In the genomic region with DNA sequence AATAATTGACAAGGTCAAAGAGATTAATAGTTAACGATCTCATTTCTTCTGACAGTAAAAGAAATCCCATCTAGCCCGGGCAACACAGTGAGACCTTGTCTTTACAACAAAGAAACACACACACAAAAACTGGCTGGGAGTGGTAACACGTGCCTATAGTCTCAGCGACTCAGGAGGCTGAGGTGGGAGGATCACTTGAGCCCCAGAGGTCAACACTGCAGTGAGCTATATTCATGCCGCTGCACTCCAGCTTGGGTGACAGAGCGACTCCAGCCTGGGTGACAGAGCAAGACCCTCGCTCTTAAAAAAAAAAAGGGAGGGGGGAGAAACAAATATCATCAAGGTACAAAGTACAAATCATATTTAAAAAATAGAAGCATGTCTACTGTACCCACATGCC, we compare ENCODE assay signal across 1 cellular context.
TF ChIP-seq lines count a peak whose summit lies in the region.

No MANE protein-coding gene starts in this region.

TF ChIP-seq in K562, 482 proteins besides CTCF, POLR2A, EP300 and RAD21 (continued from another document):
- TF ChIP-seq CREBBP (IDR thresholded peaks at IDR 0.05; ENCODE audit: low read depth, low read length) (no peak), RBM22 (IDR thresholded peaks at IDR 0.05; ENCODE audit: low read depth, low read length, poor library complexity, severe bottlenecking) (no peak), ETV6 (IDR thresholded peaks at IDR 0.05; ENCODE audit: borderline replicate concordance in 1 of 2, low read depth in 2 of 2, low read length in 1 of 2) (no peak), ETV6 (CRISPR knock-in tag; IDR thresholded peaks at IDR 0.05; ENCODE audit: borderline replicate concordance) (no peak), ZNF592 (IDR thresholded peaks at IDR 0.05) (no peak), LCOR (CRISPR knock-in tag; IDR thresholded peaks at IDR 0.05) (no peak), POLR3A (IDR thresholded peaks at IDR 0.05; ENCODE audit: borderline replicate concordance, extremely low read depth, insufficient read depth, insufficient read length) (no peak), EWSR1 (IDR thresholded peaks at IDR 0.05; ENCODE audit: borderline replicate concordance, low read depth, partially characterized antibody) (no peak)
- TF ChIP-seq, protein P1, sequence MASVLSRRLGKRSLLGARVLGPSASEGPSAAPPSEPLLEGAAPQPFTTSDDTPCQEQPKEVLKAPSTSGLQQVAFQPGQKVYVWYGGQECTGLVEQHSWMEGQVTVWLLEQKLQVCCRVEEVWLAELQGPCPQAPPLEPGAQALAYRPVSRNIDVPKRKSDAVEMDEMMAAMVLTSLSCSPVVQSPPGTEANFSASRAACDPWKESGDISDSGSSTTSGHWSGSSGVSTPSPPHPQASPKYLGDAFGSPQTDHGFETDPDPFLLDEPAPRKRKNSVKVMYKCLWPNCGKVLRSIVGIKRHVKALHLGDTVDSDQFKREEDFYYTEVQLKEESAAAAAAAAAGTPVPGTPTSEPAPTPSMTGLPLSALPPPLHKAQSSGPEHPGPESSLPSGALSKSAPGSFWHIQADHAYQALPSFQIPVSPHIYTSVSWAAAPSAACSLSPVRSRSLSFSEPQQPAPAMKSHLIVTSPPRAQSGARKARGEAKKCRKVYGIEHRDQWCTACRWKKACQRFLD (CRISPR knock-in tag; IDR thresholded peaks at IDR 0.05), result no peak
- TF ChIP-seq, protein P2, sequence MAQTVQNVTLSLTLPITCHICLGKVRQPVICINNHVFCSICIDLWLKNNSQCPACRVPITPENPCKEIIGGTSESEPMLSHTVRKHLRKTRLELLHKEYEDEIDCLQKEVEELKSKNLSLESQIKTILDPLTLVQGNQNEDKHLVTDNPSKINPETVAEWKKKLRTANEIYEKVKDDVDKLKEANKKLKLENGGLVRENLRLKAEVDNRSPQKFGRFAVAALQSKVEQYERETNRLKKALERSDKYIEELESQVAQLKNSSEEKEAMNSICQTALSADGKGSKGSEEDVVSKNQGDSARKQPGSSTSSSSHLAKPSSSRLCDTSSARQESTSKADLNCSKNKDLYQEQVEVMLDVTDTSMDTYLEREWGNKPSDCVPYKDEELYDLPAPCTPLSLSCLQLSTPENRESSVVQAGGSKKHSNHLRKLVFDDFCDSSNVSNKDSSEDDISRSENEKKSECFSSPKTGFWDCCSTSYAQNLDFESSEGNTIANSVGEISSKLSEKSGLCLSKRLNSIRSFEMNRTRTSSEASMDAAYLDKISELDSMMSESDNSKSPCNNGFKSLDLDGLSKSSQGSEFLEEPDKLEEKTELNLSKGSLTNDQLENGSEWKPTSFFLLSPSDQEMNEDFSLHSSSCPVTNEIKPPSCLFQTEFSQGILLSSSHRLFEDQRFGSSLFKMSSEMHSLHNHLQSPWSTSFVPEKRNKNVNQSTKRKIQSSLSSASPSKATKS (CRISPR knock-in tag; IDR thresholded peaks at IDR 0.05), result no peak
- TF ChIP-seq, protein P3, sequence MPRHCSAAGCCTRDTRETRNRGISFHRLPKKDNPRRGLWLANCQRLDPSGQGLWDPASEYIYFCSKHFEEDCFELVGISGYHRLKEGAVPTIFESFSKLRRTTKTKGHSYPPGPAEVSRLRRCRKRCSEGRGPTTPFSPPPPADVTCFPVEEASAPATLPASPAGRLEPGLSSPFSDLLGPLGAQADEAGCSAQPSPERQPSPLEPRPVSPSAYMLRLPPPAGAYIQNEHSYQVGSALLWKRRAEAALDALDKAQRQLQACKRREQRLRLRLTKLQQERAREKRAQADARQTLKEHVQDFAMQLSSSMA (CRISPR knock-in tag; IDR thresholded peaks at IDR 0.05), result no peak
